In the genomic region with DNA sequence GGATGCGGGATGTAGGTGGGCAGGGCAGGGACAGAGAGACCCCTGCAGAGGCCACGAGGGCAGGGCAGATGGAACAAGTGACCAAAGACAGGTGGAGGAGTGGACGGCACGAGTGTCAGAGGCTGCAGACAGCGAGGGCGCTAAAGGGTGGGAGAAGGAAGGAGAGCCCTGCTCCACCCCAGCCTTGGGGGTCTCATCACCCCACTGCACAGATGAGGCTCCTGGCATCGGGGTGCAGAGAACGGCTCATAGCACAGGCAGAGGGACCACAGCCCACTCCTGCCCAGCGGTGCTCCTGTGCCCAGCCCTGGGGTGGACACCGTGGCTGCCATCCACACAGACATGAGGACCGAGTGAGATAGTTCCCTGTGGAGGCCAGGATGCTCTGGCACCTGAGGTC, we compare ENCODE assay signal across 17 cellular contexts. TPM values are rescaled to one million over a fixed set of nuclear protein-coding genes. Genes with fewer than 3 reads are reported as not detected.
A peak's percentile ranks its signal among the peaks of the same experiment; 100 is the strongest.
DNase-seq lines count a peak whose midpoint lies in the region; ATAC-seq and TF ChIP-seq lines count a peak whose summit lies in the region.
"Had no signal": no experiment of that assay in that cellular context is flagged by ENCODE, and none has a peak within 500 bp of the region (broad histone marks: within the 10 kb centered on the region; RNA-seq: fewer than 3 reads in every experiment).

No MANE protein-coding gene starts in this region.

- H3K27me3 ChIP-seq in heart left ventricle, result no peaks in the 10 kb centered on the region

- ATAC-seq in Right ventricle myocardium superior (ENCODE audit: poor library complexity) (no peak), heart left ventricle (no peak), naive B cell (ENCODE audit: low read depth in 2 of 2) (no peak)
- ATAC-seq in effector memory CD8-positive, alpha-beta T cell (replicated peaks), result no peak
- no peak for ATAC-seq in stimulated activated naive B cell treated with anti-CD40 and anti-IgM and Interleukin-4, amounts not matched to agents 10 μg/mL and 1 μg/mL and 100 μg/mL, for 72 hours (replicated peaks)

- peaks cover 0 to 18% (median 0%) of the 10 kb centered on the region in 12 donors for H3K4me1 ChIP-seq in heart left ventricle

- peaks cover 21% of the 10 kb centered on the region in 2 donors for H3K4me1 Mint-ChIP-seq in effector memory CD8-positive, alpha-beta T cell (ENCODE audit: low read depth in 2 of 2)
- peaks cover 30 to 60% (median 50%) of the 10 kb centered on the region in 3 donors for H3K4me1 Mint-ChIP-seq in naive B cell
- peaks cover 42 to 74% of the 10 kb centered on the region in 2 donors for H3K4me1 Mint-ChIP-seq in stimulated activated naive B cell treated with anti-CD40 and anti-IgM and Interleukin-4, amounts not matched to agents 10 μg/mL and 1 μg/mL and 100 μg/mL, for 72 hours

- WGBS in heart left ventricle, 4 donors, result 86 to 93% (median 88%) methylated on average over 10 to 11 of the region's 11 CpGs

- DNase-seq in Right ventricle myocardium superior (peak; percentile 26), heart left ventricle (no peak), naive B cell (no peak), A172 (ENCODE audit: low spot score) (no peak), DMS114 treated with DMSO at 0.1 percent for 48 hours (lab: John Stamatoyannopoulos, UW; ENCODE audit: unreplicated experiment) (no peak), COR-L47 (lab: John Stamatoyannopoulos, UW) (no peak)
- no peak for DNase-seq in effector memory CD8-positive, alpha-beta T cell
- DNase-seq in stimulated activated naive B cell treated with anti-CD40 and anti-IgM and Interleukin-4, amounts not matched to agents 10 μg/mL and 1 μg/mL and 100 μg/mL, for 72 hours, result no peak
- DNase-seq: DMS153, EL, KG1, NCI-H1048, NCI-H1436 treated with DMSO at 0.1 percent for 48 hours, NCI-H2081 treated with DMSO at 0.1 percent for 48 hours, NCI-H510A treated with DMSO at 0.1 percent for 48 hours, NCI-H82 had no signal

- H3K27ac Mint-ChIP-seq in effector memory CD8-positive, alpha-beta T cell, result peak overlapping the region in 1 of 2 donors; percentile 80
- H3K27ac Mint-ChIP-seq in naive B cell, result peak overlapping the region in 3 of 6 donors; percentile 5 to 75 (median 58)
- H3K27ac Mint-ChIP-seq in stimulated activated naive B cell treated with anti-CD40 and anti-IgM and Interleukin-4, amounts not matched to agents 10 μg/mL and 1 μg/mL and 100 μg/mL, for 72 hours, result peak overlapping the region; percentile 81

- H3K36me3 Mint-ChIP-seq in effector memory CD8-positive, alpha-beta T cell (ENCODE audit: insufficient read depth), result peaks cover 16% of the 10 kb centered on the region
- no peaks in the 10 kb centered on the region for H3K36me3 Mint-ChIP-seq in naive B cell
- H3K36me3 Mint-ChIP-seq in stimulated activated naive B cell treated with anti-CD40 and anti-IgM and Interleukin-4, amounts not matched to agents 10 μg/mL and 1 μg/mL and 100 μg/mL, for 72 hours, result peaks cover 6 to 16% of the 10 kb centered on the region in 2 donors

- H3K27ac ChIP-seq in heart left ventricle, result no peak overlapping the region

- peaks cover 0 to 8% of the 10 kb centered on the region in 2 donors for H3K27me3 Mint-ChIP-seq in effector memory CD8-positive, alpha-beta T cell
- no peaks in the 10 kb centered on the region for H3K27me3 Mint-ChIP-seq in naive B cell
- peaks cover 0 to 4% of the 10 kb centered on the region in 2 donors for H3K27me3 Mint-ChIP-seq in stimulated activated naive B cell treated with anti-CD40 and anti-IgM and Interleukin-4, amounts not matched to agents 10 μg/mL and 1 μg/mL and 100 μg/mL, for 72 hours

- H3K4me3 ChIP-seq in heart left ventricle, result no peak overlapping the region
- H3K4me3 ChIP-seq: A549 had no signal

- no peak for TF ChIP-seq POLR2A in heart left ventricle (IDR thresholded peaks at IDR 0.05)

- H3K9me3 Mint-ChIP-seq in effector memory CD8-positive, alpha-beta T cell, result no peaks in the 10 kb centered on the region
- H3K9me3 Mint-ChIP-seq in naive B cell, result no peaks in the 10 kb centered on the region
- H3K9me3 Mint-ChIP-seq in stimulated activated naive B cell treated with anti-CD40 and anti-IgM and Interleukin-4, amounts not matched to agents 10 μg/mL and 1 μg/mL and 100 μg/mL, for 72 hours, result no peaks in the 10 kb centered on the region

- no peaks in the 10 kb centered on the region for H3K9me3 ChIP-seq in heart left ventricle
- H3K9me3 ChIP-seq: A549 had no signal

- peak overlapping the region; percentile 71 to 73 for H3K4me3 Mint-ChIP-seq in effector memory CD8-positive, alpha-beta T cell
- H3K4me3 Mint-ChIP-seq in naive B cell, result peak overlapping the region in 6 of 8 donors; percentile 52 to 90 (median 64)
- H3K4me3 Mint-ChIP-seq in stimulated activated naive B cell treated with anti-CD40 and anti-IgM and Interleukin-4, amounts not matched to agents 10 μg/mL and 1 μg/mL and 100 μg/mL, for 72 hours, result peak overlapping the region in 1 of 2 donors; percentile 18

- no peak for TF ChIP-seq CTCF in heart left ventricle (IDR thresholded peaks at IDR 0.05)

- H3K36me3 ChIP-seq in heart left ventricle, result no peaks in the 10 kb centered on the region

- intact Hi-C loops in Right ventricle myocardium superior (cut with DNase I) (no loop called here), heart left ventricle (cut with DNase I) (loop anchor here in 8 of 10 donors (2.0 to 10.0 kb wide), 6 partner anchors 143 to 343 kb away; partner anchors contain the start of gene TMEM270 (in 3 of the 8))

RNA-seq across cellular contexts. Expression of gene LAT2, which starts 2.2 kb away (rescaled TPM):
- total RNA-seq in Right ventricle myocardium superior (2.2 TPM), heart left ventricle (10 to 100 TPM in 1 of 9 donors, 1 to 10 TPM in 8; 1.0 to 20.8 (median 1.5) TPM)
- polyA plus RNA-seq in heart left ventricle (1 to 10 TPM; 1.7 to 2.9 TPM), naive B cell (ENCODE audit: low read depth in 6 of 6) (100 to 1,000 TPM; 394 to 597 (median 466) TPM)
- 0.84 and 3.3 TPM in 2 replicates for total RNA-seq in A172 (2014; rRNA removed; shearing (Covaris generic))

RNA-seq across cellular contexts. Expression of gene EIF4H, which starts 33.4 kb away (rescaled TPM):
- 166 TPM for total RNA-seq in Right ventricle myocardium superior
- total RNA-seq in heart left ventricle, result 100 to 1,000 TPM; 166 to 216 (median 196) TPM
- polyA plus RNA-seq in heart left ventricle, result 100 to 1,000 TPM in 1 of 2 donors, 10 to 100 TPM in 1; 89.0 to 255 TPM
- 100 to 1,000 TPM; 185 to 247 (median 209) TPM for polyA plus RNA-seq in naive B cell (ENCODE audit: low read depth in 6 of 6)
- 457 and 480 TPM in 2 replicates for total RNA-seq in A172 (2014; rRNA removed; shearing (Covaris generic))

RNA-seq across cellular contexts. Expression of gene RFC2, which starts 46.6 kb away (rescaled TPM):
- 9.4 TPM for total RNA-seq in Right ventricle myocardium superior
- total RNA-seq in heart left ventricle, result 10 to 100 TPM in 6 of 9 donors, 1 to 10 TPM in 3; 7.8 to 20.9 (median 12.2) TPM
- polyA plus RNA-seq in heart left ventricle, result 10 to 100 TPM in 1 of 2 donors, 1 to 10 TPM in 1; 9.8 to 21.8 TPM
- polyA plus RNA-seq in naive B cell (ENCODE audit: low read depth in 6 of 6), result 10 to 100 TPM; 42.7 to 61.4 (median 51.9) TPM
- total RNA-seq in A172 (2014; rRNA removed; shearing (Covaris generic)), result 99.1 and 138 TPM in 2 replicates
